In genomic region chr5:53291528-53291927, GRCh38 we compare ENCODE assay signal across 1 cellular context.
TF ChIP-seq lines count a peak whose summit lies in the region.

No MANE protein-coding gene starts in this region.

TF ChIP-seq in IMR-90, 13 proteins besides CTCF, POLR2A, EP300 and RAD21:
- TF ChIP-seq, protein P1, sequence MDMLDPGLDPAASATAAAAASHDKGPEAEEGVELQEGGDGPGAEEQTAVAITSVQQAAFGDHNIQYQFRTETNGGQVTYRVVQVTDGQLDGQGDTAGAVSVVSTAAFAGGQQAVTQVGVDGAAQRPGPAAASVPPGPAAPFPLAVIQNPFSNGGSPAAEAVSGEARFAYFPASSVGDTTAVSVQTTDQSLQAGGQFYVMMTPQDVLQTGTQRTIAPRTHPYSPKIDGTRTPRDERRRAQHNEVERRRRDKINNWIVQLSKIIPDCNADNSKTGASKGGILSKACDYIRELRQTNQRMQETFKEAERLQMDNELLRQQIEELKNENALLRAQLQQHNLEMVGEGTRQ (IDR thresholded peaks at IDR 0.05; ENCODE audit: low read depth, low read length): no peak
- TF ChIP-seq MAFK (IDR thresholded peaks at IDR 0.05; ENCODE audit: low read depth, low read length) (peak; percentile 72), RCOR1 (IDR thresholded peaks at IDR 0.05; ENCODE audit: insufficient replicate concordance, low read length) (no peak), RFX5 (IDR thresholded peaks at IDR 0.05; ENCODE audit: low read depth, low read length) (no peak), CEBPB (IDR thresholded peaks at IDR 0.05; ENCODE audit: low read depth, low read length) (peak; percentile 80), MXI1 (IDR thresholded peaks at IDR 0.05; ENCODE audit: borderline replicate concordance, low read depth, low read length) (no peak), MAZ (IDR thresholded peaks at IDR 0.05; ENCODE audit: borderline replicate concordance, low read depth, low read length) (no peak), BHLHE40 (IDR thresholded peaks at IDR 0.05; ENCODE audit: low read depth, low read length) (no peak), CHD1 (IDR thresholded peaks at IDR 0.05; ENCODE audit: low read depth, low read length) (no peak), FOS (IDR thresholded peaks at IDR 0.05; ENCODE audit: low read depth, low read length) (no peak), SMC3 (IDR thresholded peaks at IDR 0.05; ENCODE audit: low read depth, low read length) (no peak), NFE2L2 (IDR thresholded peaks at IDR 0.05; ENCODE audit: low read depth, low read length) (no peak)
- TF ChIP-seq, protein P2, sequence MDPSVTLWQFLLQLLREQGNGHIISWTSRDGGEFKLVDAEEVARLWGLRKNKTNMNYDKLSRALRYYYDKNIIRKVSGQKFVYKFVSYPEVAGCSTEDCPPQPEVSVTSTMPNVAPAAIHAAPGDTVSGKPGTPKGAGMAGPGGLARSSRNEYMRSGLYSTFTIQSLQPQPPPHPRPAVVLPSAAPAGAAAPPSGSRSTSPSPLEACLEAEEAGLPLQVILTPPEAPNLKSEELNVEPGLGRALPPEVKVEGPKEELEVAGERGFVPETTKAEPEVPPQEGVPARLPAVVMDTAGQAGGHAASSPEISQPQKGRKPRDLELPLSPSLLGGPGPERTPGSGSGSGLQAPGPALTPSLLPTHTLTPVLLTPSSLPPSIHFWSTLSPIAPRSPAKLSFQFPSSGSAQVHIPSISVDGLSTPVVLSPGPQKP (IDR thresholded peaks at IDR 0.05; ENCODE audit: borderline replicate concordance, low read depth, low read length): no peak
TF ChIP-seq in IMR-90: peak in this region for 2.
